ENCODE assay signal across 8 cellular contexts in the genomic region with DNA sequence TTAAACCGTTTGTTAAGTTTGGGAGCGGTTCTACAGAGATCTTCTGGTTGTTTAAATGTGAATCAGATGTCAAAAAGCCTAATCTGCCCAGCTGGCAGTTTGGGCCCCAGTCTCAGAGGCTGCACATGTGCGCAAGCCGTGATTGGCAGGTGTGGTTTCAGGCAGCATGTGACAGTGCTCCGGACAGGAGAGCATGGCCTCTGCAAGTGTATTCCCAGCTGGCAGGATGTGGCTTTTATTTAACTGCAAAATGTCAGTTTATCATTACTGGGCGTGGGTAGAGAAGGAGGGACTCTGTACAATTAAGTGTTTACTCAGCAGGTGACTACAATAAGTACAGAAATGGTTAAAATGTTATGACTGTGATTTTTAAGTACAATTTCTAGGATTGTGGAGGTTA.
DNase-seq lines count a peak whose midpoint lies in the region; ATAC-seq and TF ChIP-seq lines count a peak whose summit lies in the region.

No MANE protein-coding gene starts in this region.

- H3K4me1 Mint-ChIP-seq in CD4-positive, alpha-beta T cell (ENCODE audit: low read depth): peaks cover 27% of the 10 kb centered on the region
- peaks cover 16 to 27% of the 10 kb centered on the region in 2 donors for H3K4me1 Mint-ChIP-seq in stimulated activated naive B cell treated with anti-CD40 and anti-IgM and Interleukin-4, amounts not matched to agents 10 μg/mL and 1 μg/mL and 100 μg/mL, for 72 hours

- peak; percentile 41 for ATAC-seq in CD4-positive, alpha-beta T cell (ENCODE audit: poor library complexity)
- ATAC-seq in GM18870 (IDR thresholded peaks at IDR 0.05; ENCODE audit: unreplicated experiment) (peak; percentile 68), HG03060 (IDR thresholded peaks at IDR 0.05; ENCODE audit: low read depth, unreplicated experiment) (peak; percentile 47)
- peak; percentile 97 to 98 for ATAC-seq in stimulated activated naive B cell treated with anti-CD40 and anti-IgM and Interleukin-4, amounts not matched to agents 10 μg/mL and 1 μg/mL and 100 μg/mL, for 72 hours (replicated peaks)

- peaks cover 17% of the 10 kb centered on the region for H3K4me1 ChIP-seq in endocrine pancreas (ENCODE audit: control insufficient read depth, insufficient read depth, low read length)

- no peaks in the 10 kb centered on the region for H3K36me3 Mint-ChIP-seq in CD4-positive, alpha-beta T cell (ENCODE audit: low read depth)
- peaks cover 0 to 2% of the 10 kb centered on the region in 2 donors for H3K36me3 Mint-ChIP-seq in stimulated activated naive B cell treated with anti-CD40 and anti-IgM and Interleukin-4, amounts not matched to agents 10 μg/mL and 1 μg/mL and 100 μg/mL, for 72 hours

- intact Hi-C loops in CD4-positive, alpha-beta T cell (cut with DNase I, micrococcal nuclease): no loop called here

- H3K27me3 Mint-ChIP-seq in CD4-positive, alpha-beta T cell: no peaks in the 10 kb centered on the region
- no peaks in the 10 kb centered on the region for H3K27me3 Mint-ChIP-seq in stimulated activated naive B cell treated with anti-CD40 and anti-IgM and Interleukin-4, amounts not matched to agents 10 μg/mL and 1 μg/mL and 100 μg/mL, for 72 hours

- TF ChIP-seq CTCF in CD4-positive, alpha-beta T cell (IDR thresholded peaks at IDR 0.05): no peak

- H3K4me3 Mint-ChIP-seq in CD4-positive, alpha-beta T cell: peak overlapping the region; percentile 12
- H3K4me3 Mint-ChIP-seq in stimulated activated naive B cell treated with anti-CD40 and anti-IgM and Interleukin-4, amounts not matched to agents 10 μg/mL and 1 μg/mL and 100 μg/mL, for 72 hours: peak overlapping the region; percentile 63 to 72

- no peak overlapping the region for H3K27ac ChIP-seq in CD4-positive, alpha-beta T cell (ENCODE audit: low read depth, low read length)

- H3K9me3 ChIP-seq in CD4-positive, alpha-beta T cell (ENCODE audit: control insufficient read depth, low read length): no peaks in the 10 kb centered on the region
- no peaks in the 10 kb centered on the region for H3K9me3 ChIP-seq in endocrine pancreas (ENCODE audit: control insufficient read depth, low read length)

- no peaks in the 10 kb centered on the region for H3K9me3 Mint-ChIP-seq in CD4-positive, alpha-beta T cell
- H3K9me3 Mint-ChIP-seq in stimulated activated naive B cell treated with anti-CD40 and anti-IgM and Interleukin-4, amounts not matched to agents 10 μg/mL and 1 μg/mL and 100 μg/mL, for 72 hours: peaks cover 0 to 2% of the 10 kb centered on the region in 2 donors

- POLR2A ChIA-PET in CD4-positive, alpha-beta T cell (lab: Charles Lee): interaction anchor here (0.6 to 1.4 kb wide), 6 partner anchors 17 to 711 kb away, joined by 3 to 4 read pairs (median 3); a partner anchor contains a TSS

- no peaks in the 10 kb centered on the region for H3K27me3 ChIP-seq in CD4-positive, alpha-beta T cell (ENCODE audit: control insufficient read depth, insufficient read depth, low read length)
- no peaks in the 10 kb centered on the region for H3K27me3 ChIP-seq in endocrine pancreas (ENCODE audit: control insufficient read depth, insufficient read depth, low read length)

- DNase-seq in CD4-positive, alpha-beta T cell: peak in 1 of 10 experiments; percentile 13
- peak; percentile 99 for DNase-seq in NCI-H82 (lab: John Stamatoyannopoulos, UW)
- peak; percentile 49 for DNase-seq in stimulated activated naive B cell treated with anti-CD40 and anti-IgM and Interleukin-4, amounts not matched to agents 10 μg/mL and 1 μg/mL and 100 μg/mL, for 72 hours
- no peak for DNase-seq in hippocampal formation (lab: John Stamatoyannopoulos, UW)
- no peak for DNase-seq in central memory CD4-positive, alpha-beta T cell

- H3K4me3 ChIP-seq in endocrine pancreas (ENCODE audit: control insufficient read depth, insufficient read depth, low read length): peak overlapping the region; percentile 11

- no peaks in the 10 kb centered on the region for H3K36me3 ChIP-seq in endocrine pancreas (ENCODE audit: control insufficient read depth, insufficient read depth, low read length)

- CTCF ChIA-PET in CD4-positive, alpha-beta T cell (lab: Charles Lee): no interaction called here

- no peak overlapping the region for H3K9ac ChIP-seq in endocrine pancreas (ENCODE audit: control insufficient read depth, insufficient read depth, low read length)

- peak overlapping the region; percentile 20 for H3K27ac Mint-ChIP-seq in CD4-positive, alpha-beta T cell
- H3K27ac Mint-ChIP-seq in stimulated activated naive B cell treated with anti-CD40 and anti-IgM and Interleukin-4, amounts not matched to agents 10 μg/mL and 1 μg/mL and 100 μg/mL, for 72 hours: peak overlapping the region; percentile 65

Comparison
In these comparisons a context has a peak if more than half of its experiments do, and no peak if none do; other contexts are left out.
1. ATAC-seq: peak in every context shown above with its lines; median percentile 98 in stimulated activated naive B cell treated with anti-CD40 and anti-IgM and Interleukin-4, amounts not matched to agents 10 μg/mL and 1 μg/mL and 100 μg/mL, for 72 hours; 68 in GM18870; 47 in HG03060; 41 in CD4-positive, alpha-beta T cell.
2. DNase-seq: peak in NCI-H82 (single experiment) and stimulated activated naive B cell treated with anti-CD40 and anti-IgM and Interleukin-4, amounts not matched to agents 10 μg/mL and 1 μg/mL and 100 μg/mL, for 72 hours (single experiment); none in hippocampal formation (0 of 2) and central memory CD4-positive, alpha-beta T cell (single experiment).